1 cellular context compared by ENCODE assay signal in genomic region chr9:132124800-132125199, GRCh38.
TF ChIP-seq lines count a peak whose summit lies in the region.

No MANE protein-coding gene starts in this region.

TF ChIP-seq in GM23338, 12 proteins besides CTCF, POLR2A, EP300 and RAD21 (continued from another document):
- TF ChIP-seq, protein P1, sequence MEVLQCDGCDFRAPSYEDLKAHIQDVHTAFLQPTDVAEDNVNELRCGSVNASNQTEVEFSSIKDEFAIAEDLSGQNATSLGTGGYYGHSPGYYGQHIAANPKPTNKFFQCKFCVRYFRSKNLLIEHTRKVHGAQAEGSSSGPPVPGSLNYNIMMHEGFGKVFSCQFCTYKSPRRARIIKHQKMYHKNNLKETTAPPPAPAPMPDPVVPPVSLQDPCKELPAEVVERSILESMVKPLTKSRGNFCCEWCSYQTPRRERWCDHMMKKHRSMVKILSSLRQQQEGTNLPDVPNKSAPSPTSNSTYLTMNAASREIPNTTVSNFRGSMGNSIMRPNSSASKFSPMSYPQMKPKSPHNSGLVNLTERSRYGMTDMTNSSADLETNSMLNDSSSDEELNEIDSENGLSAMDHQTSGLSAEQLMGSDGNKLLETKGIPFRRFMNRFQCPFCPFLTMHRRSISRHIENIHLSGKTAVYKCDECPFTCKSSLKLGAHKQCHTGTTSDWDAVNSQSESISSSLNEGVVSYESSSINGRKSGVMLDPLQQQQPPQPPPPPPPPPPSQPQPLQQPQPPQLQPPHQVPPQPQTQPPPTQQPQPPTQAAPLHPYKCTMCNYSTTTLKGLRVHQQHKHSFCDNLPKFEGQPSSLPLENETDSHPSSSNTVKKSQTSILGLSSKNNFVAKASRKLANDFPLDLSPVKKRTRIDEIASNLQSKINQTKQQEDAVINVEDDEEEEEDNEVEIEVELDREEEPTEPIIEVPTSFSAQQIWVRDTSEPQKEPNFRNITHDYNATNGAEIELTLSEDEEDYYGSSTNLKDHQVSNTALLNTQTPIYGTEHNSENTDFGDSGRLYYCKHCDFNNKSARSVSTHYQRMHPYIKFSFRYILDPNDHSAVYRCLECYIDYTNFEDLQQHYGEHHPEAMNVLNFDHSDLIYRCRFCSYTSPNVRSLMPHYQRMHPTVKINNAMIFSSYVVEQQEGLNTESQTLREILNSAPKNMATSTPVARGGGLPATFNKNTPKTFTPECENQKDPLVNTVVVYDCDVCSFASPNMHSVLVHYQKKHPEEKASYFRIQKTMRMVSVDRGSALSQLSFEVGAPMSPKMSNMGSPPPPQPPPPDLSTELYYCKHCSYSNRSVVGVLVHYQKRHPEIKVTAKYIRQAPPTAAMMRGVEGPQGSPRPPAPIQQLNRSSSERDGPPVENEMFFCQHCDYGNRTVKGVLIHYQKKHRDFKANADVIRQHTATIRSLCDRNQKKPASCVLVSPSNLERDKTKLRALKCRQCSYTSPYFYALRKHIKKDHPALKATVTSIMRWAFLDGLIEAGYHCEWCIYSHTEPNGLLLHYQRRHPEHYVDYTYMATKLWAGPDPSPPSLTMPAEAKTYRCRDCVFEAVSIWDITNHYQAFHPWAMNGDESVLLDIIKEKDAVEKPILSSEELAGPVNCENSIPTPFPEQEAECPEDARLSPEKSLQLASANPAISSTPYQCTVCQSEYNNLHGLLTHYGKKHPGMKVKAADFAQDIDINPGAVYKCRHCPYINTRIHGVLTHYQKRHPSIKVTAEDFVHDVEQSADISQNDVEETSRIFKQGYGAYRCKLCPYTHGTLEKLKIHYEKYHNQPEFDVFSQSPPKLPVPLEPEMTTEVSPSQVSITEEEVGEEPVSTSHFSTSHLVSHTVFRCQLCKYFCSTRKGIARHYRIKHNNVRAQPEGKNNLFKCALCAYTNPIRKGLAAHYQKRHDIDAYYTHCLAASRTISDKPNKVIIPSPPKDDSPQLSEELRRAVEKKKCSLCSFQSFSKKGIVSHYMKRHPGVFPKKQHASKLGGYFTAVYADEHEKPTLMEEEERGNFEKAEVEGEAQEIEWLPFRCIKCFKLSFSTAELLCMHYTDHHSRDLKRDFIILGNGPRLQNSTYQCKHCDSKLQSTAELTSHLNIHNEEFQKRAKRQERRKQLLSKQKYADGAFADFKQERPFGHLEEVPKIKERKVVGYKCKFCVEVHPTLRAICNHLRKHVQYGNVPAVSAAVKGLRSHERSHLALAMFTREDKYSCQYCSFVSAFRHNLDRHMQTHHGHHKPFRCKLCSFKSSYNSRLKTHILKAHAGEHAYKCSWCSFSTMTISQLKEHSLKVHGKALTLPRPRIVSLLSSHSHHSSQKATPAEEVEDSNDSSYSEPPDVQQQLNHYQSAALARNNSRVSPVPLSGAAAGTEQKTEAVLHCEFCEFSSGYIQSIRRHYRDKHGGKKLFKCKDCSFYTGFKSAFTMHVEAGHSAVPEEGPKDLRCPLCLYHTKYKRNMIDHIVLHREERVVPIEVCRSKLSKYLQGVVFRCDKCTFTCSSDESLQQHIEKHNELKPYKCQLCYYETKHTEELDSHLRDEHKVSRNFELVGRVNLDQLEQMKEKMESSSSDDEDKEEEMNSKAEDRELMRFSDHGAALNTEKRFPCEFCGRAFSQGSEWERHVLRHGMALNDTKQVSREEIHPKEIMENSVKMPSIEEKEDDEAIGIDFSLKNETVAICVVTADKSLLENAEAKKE (CRISPR knock-in tag; IDR thresholded peaks at IDR 0.05): no peak
